8 cellular contexts compared by ENCODE assay signal in the genomic region with DNA sequence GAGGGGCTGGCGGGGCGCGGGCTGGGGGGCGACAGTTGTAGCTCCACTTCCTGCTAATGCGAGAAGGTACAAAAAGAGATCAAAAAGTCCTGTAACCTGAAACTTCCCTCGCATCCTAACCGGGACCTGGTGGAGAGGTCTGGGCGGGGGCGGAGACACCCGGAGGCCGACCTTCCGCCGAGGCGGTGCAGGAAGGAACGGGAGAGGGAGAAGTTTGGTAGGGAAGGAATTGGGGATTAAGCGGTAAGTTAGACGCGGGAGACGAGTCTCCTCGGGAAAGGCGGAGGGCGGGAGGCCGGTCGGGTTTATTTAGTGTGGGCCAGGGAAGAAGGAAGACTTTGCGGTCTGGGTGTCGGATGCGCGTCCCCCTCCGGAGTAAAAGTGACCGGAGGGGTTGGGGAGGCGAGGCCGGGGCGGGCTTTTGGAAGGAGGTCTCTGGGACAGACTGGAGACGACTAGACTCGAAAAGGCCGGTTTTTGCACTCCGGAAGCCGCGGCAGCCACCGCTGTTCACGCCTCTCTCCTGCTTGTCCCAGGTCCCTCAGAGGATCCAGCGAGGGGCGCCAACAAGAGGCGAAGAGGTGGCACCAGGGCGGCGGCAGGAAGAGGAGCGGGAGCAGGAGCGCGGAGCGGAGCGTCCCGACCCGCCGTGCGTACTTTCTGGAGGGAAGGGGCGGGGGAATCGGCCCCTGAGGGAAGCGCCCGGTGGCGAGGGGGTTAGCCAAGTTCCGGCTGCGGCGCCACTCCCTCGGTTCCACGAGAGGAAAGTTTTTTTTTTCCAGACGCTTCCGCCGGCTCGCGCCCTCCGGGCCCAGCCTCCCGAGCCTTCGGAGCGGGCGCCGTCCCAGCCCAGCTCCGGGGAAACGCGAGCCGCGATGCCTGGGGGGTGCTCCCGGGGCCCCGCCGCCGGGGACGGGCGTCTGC. TPM values are rescaled to one million over a fixed set of nuclear protein-coding genes. Genes with fewer than 3 reads are reported as not detected.
DNase-seq lines count a peak whose midpoint lies in the region; ATAC-seq and TF ChIP-seq lines count a peak whose summit lies in the region.

No MANE protein-coding gene starts in this region.

- CTCF ChIA-PET in BJ (lab: Yijun Ruan, JAX), result interaction anchor here (0.8 to 2.5 kb wide), 3 partner anchors 90 to 690 kb away, joined by 3 to 8 read pairs (median 3); no protein-coding TSS in a partner anchor

- H3K4me3 Mint-ChIP-seq in IgD-negative memory B cell, result peak overlapping the region; percentile 43 to 89 (median 78)

- WGBS in esophagus squamous epithelium, 2 donors, result 1 to 2% methylated on average over 34 to 42 of the region's 87 CpGs

- H3K27ac Mint-ChIP-seq in IgD-negative memory B cell, result peak overlapping the region in 1 of 3 donors; percentile 23

- H3K27ac ChIP-seq in WERI-Rb-1, result peak overlapping the region; percentile 54; the same call in 1 of the 2 replicates
- peak overlapping the region; percentile 86 to 95 (median 92) for H3K27ac ChIP-seq in esophagus squamous epithelium
- H3K27ac ChIP-seq in muscle layer of duodenum (ENCODE audit: low read length), result peak overlapping the region; percentile 69

- no peak for TF ChIP-seq POLR2A in esophagus squamous epithelium (IDR thresholded peaks at IDR 0.05)

- H3K36me3 ChIP-seq in BJ (ENCODE audit: control insufficient read depth, insufficient read depth, low read length), result peaks cover 7% of the 10 kb centered on the region
- no peaks in the 10 kb centered on the region for H3K36me3 ChIP-seq in WERI-Rb-1
- H3K36me3 ChIP-seq in esophagus squamous epithelium, result peaks cover 0 to 11% (median 0%) of the 10 kb centered on the region in 3 donors
- H3K36me3 ChIP-seq in muscle layer of duodenum (ENCODE audit: control insufficient read depth in 1 of 2, insufficient read depth in 2 of 2, low read length in 2 of 2), result no peaks in the 10 kb centered on the region

- TF ChIP-seq CTCF in BJ (IDR thresholded peaks at IDR 0.05; ENCODE audit: insufficient read depth, low read depth, low read length) (no peak), WERI-Rb-1 (IDR thresholded peaks at IDR 0.05; ENCODE audit: low read depth, low read length) (no peak), esophagus squamous epithelium (IDR thresholded peaks at IDR 0.05) (no peak)

- peaks cover 0 to 3% (median 0%) of the 10 kb centered on the region in 3 donors for H3K9me3 Mint-ChIP-seq in IgD-negative memory B cell

- H3K27me3 Mint-ChIP-seq in IgD-negative memory B cell, result peaks cover 35% of the 10 kb centered on the region

- POLR2A ChIA-PET in BJ (lab: Charles Lee), result interaction anchor here (0.6 kb wide), 1 partner anchor 20 kb away, joined by 4 read pairs; no protein-coding TSS in a partner anchor

- intact Hi-C loops in esophagus squamous epithelium (cut with DNase I), result no loop called here

- H3K4me1 ChIP-seq in esophagus squamous epithelium, result peaks cover 6 to 45% (median 14%) of the 10 kb centered on the region in 3 donors
- peaks cover 0 to 16% of the 10 kb centered on the region in 2 donors for H3K4me1 ChIP-seq in muscle layer of duodenum (ENCODE audit: control insufficient read depth in 1 of 2, insufficient read depth in 2 of 2, low read length in 2 of 2)

- no peaks in the 10 kb centered on the region for H3K9me3 ChIP-seq in WERI-Rb-1 (ENCODE audit: severe bottlenecking)
- no peaks in the 10 kb centered on the region for H3K9me3 ChIP-seq in esophagus squamous epithelium
- no peaks in the 10 kb centered on the region for H3K9me3 ChIP-seq in muscle layer of duodenum (ENCODE audit: control insufficient read depth in 1 of 2, low read length in 2 of 2)

- H3K27me3 ChIP-seq in BJ (ENCODE audit: control insufficient read depth, insufficient read depth, low read length), result no peaks in the 10 kb centered on the region
- H3K27me3 ChIP-seq in WERI-Rb-1 (ENCODE audit: insufficient read depth, low read depth, severe bottlenecking), result no peaks in the 10 kb centered on the region
- H3K27me3 ChIP-seq in esophagus squamous epithelium, result peaks cover 0 to 35% (median 0%) of the 10 kb centered on the region in 4 donors
- peaks cover 7% of the 10 kb centered on the region for H3K27me3 ChIP-seq in muscle layer of duodenum (ENCODE audit: low read depth, low read length)

- DNase-seq in BJ (ENCODE audit: low read depth) (no peak), WERI-Rb-1 (peak; percentile 63), esophagus squamous epithelium (lab: John Stamatoyannopoulos, UW) (no peak), COLO829 (ENCODE audit: low spot score) (no peak)

- no peaks in the 10 kb centered on the region for H3K36me3 Mint-ChIP-seq in IgD-negative memory B cell

- H3K4me3 ChIP-seq in BJ (ENCODE audit: low read depth, low read length) (peak overlapping the region; percentile 96), WERI-Rb-1 (ENCODE audit: low read depth, low read length) (peak overlapping the region; percentile 93), esophagus squamous epithelium (peak overlapping the region; percentile 65 to 85 (median 78)), muscle layer of duodenum (ENCODE audit: low read depth in 1 of 2, low read length in 2 of 2) (peak overlapping the region; percentile 80 to 91)

- H3K4me1 Mint-ChIP-seq in IgD-negative memory B cell, result peaks cover 6 to 11% (median 6%) of the 10 kb centered on the region in 3 donors

- ATAC-seq in GM19035 (IDR thresholded peaks at IDR 0.05; ENCODE audit: unreplicated experiment), result peak; percentile 33
- ATAC-seq in GM21576 (IDR thresholded peaks at IDR 0.05; ENCODE audit: unreplicated experiment), result no peak

RNA-seq across cellular contexts. Expression of gene TPBG, which starts 0.7 kb away (rescaled TPM):
- polyA plus RNA-seq in BJ (2011; rRNA removed), result 101 and 104 TPM in 2 replicates
- polyA minus RNA-seq in BJ (2011; rRNA and poly(A)+ RNA removed), result 31.3 and 33.9 TPM in 2 replicates
- not detected for polyA plus RNA-seq in IgD-negative memory B cell
- total RNA-seq in esophagus squamous epithelium, result 10 to 100 TPM; 18.2 to 41.9 (median 31.5) TPM

Comparison
In these comparisons a context has a peak if more than half of its experiments do, and no peak if none do; other contexts are left out.
1. RNA of gene TPBG, which starts 0.7 kb away (polyA plus RNA-seq): 101 to 104 TPM in BJ; not detected in IgD-negative memory B cell (single experiment); every median in the first group is over 100 times any median in the second.
2. Peak in every context shown above with its lines, with median percentiles within 50 percentile points of each other: H3K4me3 ChIP-seq and H3K27ac ChIP-seq.